In the genomic region with DNA sequence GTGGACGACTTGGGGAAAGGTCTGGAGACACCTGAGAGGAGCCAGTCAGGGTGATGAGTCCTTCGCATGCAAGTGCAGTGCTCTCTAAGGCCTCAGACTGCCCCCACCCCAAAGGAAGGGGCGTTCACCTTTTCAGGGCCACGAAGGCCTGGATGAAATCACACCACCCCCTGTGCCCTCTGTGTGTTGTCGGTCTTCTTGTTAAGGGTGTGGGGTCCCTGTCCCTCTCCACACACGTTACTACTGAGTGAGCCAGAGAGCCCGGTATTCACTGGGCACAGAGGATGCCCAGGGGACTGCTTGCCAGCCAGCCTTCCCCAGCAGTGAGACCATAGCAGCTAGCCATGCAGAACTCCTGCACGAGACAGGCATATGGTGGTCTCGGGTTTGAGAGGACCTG, we compare ENCODE assay signal across 18 cellular contexts.
DNase-seq lines count a peak whose midpoint lies in the region; ATAC-seq and TF ChIP-seq lines count a peak whose summit lies in the region.
"Had no signal": no experiment of that assay in that cellular context is flagged by ENCODE, and none has a peak within 500 bp of the region (broad histone marks: within the 10 kb centered on the region; RNA-seq: fewer than 3 reads in every experiment).

No MANE protein-coding gene starts in this region.

- H3K27ac ChIP-seq in mesendoderm (ENCODE audit: low read depth, low read length) (no peak overlapping the region), gastrocnemius medialis (no peak overlapping the region)
- H3K27ac ChIP-seq: 22Rv1; A549; BLaER1 treated with 17β-estradiol and CSF1 and Interleukin-3, amounts not matched to agents 10 nM and 100 nM; C4-2B had no signal

- no peak overlapping the region for H3K56ac ChIP-seq in mesendoderm (ENCODE audit: low read length)

- no peaks in the 10 kb centered on the region for H3K36me3 Mint-ChIP-seq in osteocyte (ENCODE audit: unreplicated experiment)

- peak overlapping the region; percentile 23 for H3K18ac ChIP-seq in mesendoderm (ENCODE audit: low read length)

- H2BK5ac ChIP-seq in mesendoderm (ENCODE audit: low read length) = no peak overlapping the region

- H3K36me3 ChIP-seq in mesendoderm (ENCODE audit: control insufficient read depth, insufficient read depth, low read length) = no peaks in the 10 kb centered on the region
- peaks cover 0 to 11% of the 10 kb centered on the region in 2 donors for H3K36me3 ChIP-seq in gastrocnemius medialis

- no peak overlapping the region for H3K23ac ChIP-seq in mesendoderm (ENCODE audit: low read length)

- WGBS in mesendoderm (ENCODE audit: extremely low coverage, insufficient coverage, low lambda C conversion rate) = no CpG with 5 or more reads among the region's 9 CpGs

- ATAC-seq in gastrocnemius medialis = no peak
- ATAC-seq: A549; CD8-positive, alpha-beta T cell had no signal

- no peak overlapping the region for H3K9ac ChIP-seq in mesendoderm (ENCODE audit: low read length)
- H3K9ac ChIP-seq: BLaER1 treated with 17β-estradiol and CSF1 and Interleukin-3, amounts not matched to agents 10 nM and 100 nM had no signal

- no peak overlapping the region for H3K4me2 ChIP-seq in mesendoderm (ENCODE audit: low read length)
- H3K4me2 ChIP-seq: A549 had no signal

- no peaks in the 10 kb centered on the region for H3K27me3 ChIP-seq in mesendoderm (ENCODE audit: insufficient read depth, low read length, poor library complexity)
- H3K27me3 ChIP-seq in gastrocnemius medialis = no peaks in the 10 kb centered on the region
- H3K27me3 ChIP-seq: BLaER1 treated with 17β-estradiol and CSF1 and Interleukin-3, amounts not matched to agents 10 nM and 100 nM had no signal

- TF ChIP-seq CTCF in osteocyte (IDR thresholded peaks at IDR 0.05) (no peak), gastrocnemius medialis (IDR thresholded peaks at IDR 0.05 in 4 of 5, conservative IDR thresholded peaks at IDR 0.05 in 1 of 5) (no peak)

- H3K4me1 ChIP-seq in mesendoderm (ENCODE audit: control insufficient read depth, low read depth, low read length) (no peaks in the 10 kb centered on the region), gastrocnemius medialis (no peaks in the 10 kb centered on the region)
- H3K4me1 ChIP-seq: Caco-2 had no signal

- intact Hi-C loops in gastrocnemius medialis (cut with DNase I; ENCODE audit: low total_unique reads) = no loop called here

- no peak overlapping the region for H4K5ac ChIP-seq in mesendoderm (ENCODE audit: low read length)

- TF ChIP-seq POLR2A in gastrocnemius medialis (IDR thresholded peaks at IDR 0.05) = no peak

- no peak overlapping the region for H2AK5ac ChIP-seq in mesendoderm (ENCODE audit: low read length)

- H3K4me3 ChIP-seq in mesendoderm (ENCODE audit: low read length) = no peak overlapping the region
- H3K4me3 ChIP-seq in gastrocnemius medialis = no peak overlapping the region
- H3K4me3 ChIP-seq: A549; BLaER1 treated with 17β-estradiol and CSF1 and Interleukin-3, amounts not matched to agents 10 nM and 100 nM had no signal

- no peak overlapping the region for H2BK120ac ChIP-seq in mesendoderm (ENCODE audit: low read depth, low read length)

- H2BK15ac ChIP-seq in mesendoderm (replicated peaks; ENCODE audit: low read depth) = no peak overlapping the region

- H3K79me2 ChIP-seq in mesendoderm (ENCODE audit: control insufficient read depth, insufficient read depth, low read length) = no peaks in the 10 kb centered on the region

- no peak overlapping the region for H3K27ac Mint-ChIP-seq in osteocyte (ENCODE audit: unreplicated experiment)
- H3K27ac Mint-ChIP-seq: B cell; CD4-positive, alpha-beta T cell; CD8-positive, alpha-beta T cell had no signal

- H3K9me3 Mint-ChIP-seq in osteocyte (ENCODE audit: unreplicated experiment) = no peaks in the 10 kb centered on the region
- H3K9me3 Mint-ChIP-seq: CD4-positive, alpha-beta T cell; CD8-positive, alpha-beta T cell had no signal

- in situ Hi-C loops in gastrocnemius medialis (cut with MboI; ENCODE audit: low sequenced_read_pairs in 4 of 4) = no loop called here

- H3K4me1 Mint-ChIP-seq in osteocyte (ENCODE audit: unreplicated experiment) = no peaks in the 10 kb centered on the region
- H3K4me1 Mint-ChIP-seq: B cell had no signal

- peak; percentile 48 for DNase-seq in activated CD8-positive, alpha-beta memory T cell treated with anti-CD3 and anti-CD28 coated beads for 24 hours
- DNase-seq in activated CD8-positive, alpha-beta memory T cell treated with anti-CD3 and anti-CD28 coated beads, Interleukin-2, amount 50 U/mL, for 48 hours = no peak
- DNase-seq in mesendoderm (no peak), osteocyte (ENCODE audit: extremely low spot score, unreplicated experiment) (peak; percentile 54), SW480 (ENCODE audit: low spot score) (no peak), gastrocnemius medialis (no peak)
- DNase-seq: AML-193; Caco-2; Calu3; CD4-positive, alpha-beta T cell; CD8-positive, alpha-beta T cell; DMS79 treated with DMSO at 0.1 percent for 48 hours; GF-D8 had no signal

- H3K4me3 Mint-ChIP-seq in osteocyte (ENCODE audit: unreplicated experiment) = no peak overlapping the region
- H3K4me3 Mint-ChIP-seq: B cell; CD4-positive, alpha-beta T cell; CD8-positive, alpha-beta T cell had no signal

- H3K27me3 Mint-ChIP-seq in osteocyte (ENCODE audit: unreplicated experiment) = no peaks in the 10 kb centered on the region
- H3K27me3 Mint-ChIP-seq: B cell; CD4-positive, alpha-beta T cell had no signal

- no peak overlapping the region for H4K8ac ChIP-seq in mesendoderm (ENCODE audit: low read depth, low read length)

- no peaks in the 10 kb centered on the region for H3K79me1 ChIP-seq in mesendoderm (ENCODE audit: low read length)

- H3K4ac ChIP-seq in mesendoderm (ENCODE audit: low read depth, low read length) = no peak overlapping the region

- H3K9me3 ChIP-seq in gastrocnemius medialis = no peaks in the 10 kb centered on the region
- H3K9me3 ChIP-seq: A549; BLaER1 treated with 17β-estradiol and CSF1 and Interleukin-3, amounts not matched to agents 10 nM and 100 nM; Caco-2 had no signal

Comparison
In these comparisons a context has a peak if more than half of its experiments do, and no peak if none do; other contexts are left out.
1. DNase-seq: peak in activated CD8-positive, alpha-beta memory T cell treated with anti-CD3 and anti-CD28 coated beads for 24 hours (single experiment) and osteocyte (single experiment); none in activated CD8-positive, alpha-beta memory T cell treated with anti-CD3 and anti-CD28 coated beads, Interleukin-2, amount 50 U/mL, for 48 hours (single experiment), mesendoderm (single experiment), SW480 (single experiment) and gastrocnemius medialis (0 of 2).